Comparison of ENCODE assay signal across 8 cellular contexts in genomic region chr15:90413411-90414379, GRCh38. TPM values are rescaled to one million over a fixed set of nuclear protein-coding genes. Genes with fewer than 3 reads are reported as not detected.
A peak's percentile ranks its signal among the peaks of the same experiment; 100 is the strongest.
DNase-seq lines count a peak whose midpoint lies in the region; ATAC-seq and TF ChIP-seq lines count a peak whose summit lies in the region.

No MANE protein-coding gene starts in this region.

- peaks cover 8% of the 10 kb centered on the region in 2 donors for H3K9me3 Mint-ChIP-seq in activated T-cell treated with anti-CD3 and anti-CD28 coated beads, Interleukin-2, amount 50 U/mL, for 72 hours
- H3K9me3 Mint-ChIP-seq in type B pancreatic cell: peaks cover 8% of the 10 kb centered on the region

- ATAC-seq in activated T-cell treated with anti-CD3 and anti-CD28 coated beads, Interleukin-2, amount 50 U/mL, for 72 hours (replicated peaks in 1 of 2): no peak
- no peak for ATAC-seq in HG02642 (IDR thresholded peaks at IDR 0.05; ENCODE audit: poor library complexity, unreplicated experiment)

- peaks cover 18 to 33% of the 10 kb centered on the region in 2 donors for H3K36me3 Mint-ChIP-seq in activated T-cell treated with anti-CD3 and anti-CD28 coated beads, Interleukin-2, amount 50 U/mL, for 72 hours (ENCODE audit: insufficient read depth in 2 of 2)
- peaks cover 21% of the 10 kb centered on the region for H3K36me3 Mint-ChIP-seq in type B pancreatic cell

- TF ChIP-seq POLR2A in adrenal gland (IDR thresholded peaks at IDR 0.05): no peak

- H3K4me3 Mint-ChIP-seq in activated T-cell treated with anti-CD3 and anti-CD28 coated beads, Interleukin-2, amount 50 U/mL, for 72 hours: peak overlapping the region; percentile 49 to 70
- peak overlapping the region; percentile 81 for H3K4me3 Mint-ChIP-seq in type B pancreatic cell

- H3K36me3 ChIP-seq in adrenal gland (replicated peaks in 1 of 2) (no peaks in the 10 kb centered on the region), iPS-20b (ENCODE audit: insufficient read depth, low read depth, low read length) (no peaks in the 10 kb centered on the region)

- peak overlapping the region; percentile 78 for H3K27ac Mint-ChIP-seq in activated T-cell treated with anti-CD3 and anti-CD28 coated beads, Interleukin-2, amount 50 U/mL, for 72 hours
- H3K27ac Mint-ChIP-seq in type B pancreatic cell: peak overlapping the region; percentile 99

- DNase-seq in activated T-cell treated with anti-CD3 and anti-CD28 coated beads, Interleukin-2, amount 50 U/mL, for 72 hours: no peak
- no peak for DNase-seq in activated T-cell treated with anti-CD3 and anti-CD28 coated beads, Interleukin-2, amount 50 U/mL, for 1 hour
- peak in 4 of 7 donors; percentile 39 to 51 (median 46) for DNase-seq in adrenal gland
- DNase-seq in type B pancreatic cell (ENCODE audit: extremely low spot score, unreplicated experiment): no peak
- DNase-seq in DMS53 treated with DMSO at 0.1 percent for 48 hours (lab: John Stamatoyannopoulos, UW; ENCODE audit: unreplicated experiment): no peak
- DNase-seq in amniotic stem cell (lab: John Stamatoyannopoulos, UW): no peak

- no peak overlapping the region for H3K4me3 ChIP-seq in adrenal gland
- peak overlapping the region; percentile 38; the same call in 1 of the 2 replicates for H3K4me3 ChIP-seq in iPS-20b (ENCODE audit: low read length)

- no peaks in the 10 kb centered on the region for H3K27me3 ChIP-seq in adrenal gland
- H3K27me3 ChIP-seq in iPS-20b (ENCODE audit: insufficient read depth, low read length): no peaks in the 10 kb centered on the region

- H3K9me3 ChIP-seq in adrenal gland (replicated peaks in 1 of 3) (no peaks in the 10 kb centered on the region), iPS-20b (ENCODE audit: insufficient read depth, low read depth, low read length) (no peaks in the 10 kb centered on the region)

- H3K4me1 Mint-ChIP-seq in activated T-cell treated with anti-CD3 and anti-CD28 coated beads, Interleukin-2, amount 50 U/mL, for 72 hours (ENCODE audit: low read depth): peaks cover 82% of the 10 kb centered on the region
- peaks cover 15% of the 10 kb centered on the region for H3K4me1 Mint-ChIP-seq in type B pancreatic cell (ENCODE audit: unreplicated experiment)

- H3K27me3 Mint-ChIP-seq in activated T-cell treated with anti-CD3 and anti-CD28 coated beads, Interleukin-2, amount 50 U/mL, for 72 hours (ENCODE audit: low read depth): no peaks in the 10 kb centered on the region
- no peaks in the 10 kb centered on the region for H3K27me3 Mint-ChIP-seq in type B pancreatic cell

- peak overlapping the region; percentile 35; the same call in 1 of the 2 replicates for H3K9ac ChIP-seq in iPS-20b (ENCODE audit: low read depth, low read length)

- H3K27ac ChIP-seq in adrenal gland (peak overlapping the region in 2 of 5 donors; percentile 60 to 66), iPS-20b (ENCODE audit: low read length) (no peak overlapping the region)

- TF ChIP-seq CTCF in adrenal gland (IDR thresholded peaks at IDR 0.05) (no peak), type B pancreatic cell (conservative IDR thresholded peaks at IDR 0.05) (no peak)

- peaks cover 10 to 49% of the 10 kb centered on the region in 2 donors for H3K4me1 ChIP-seq in adrenal gland (replicated peaks in 1 of 2)
- peaks cover 40% of the 10 kb centered on the region for H3K4me1 ChIP-seq in iPS-20b (ENCODE audit: insufficient read depth, low read length)

- intact Hi-C loops in adrenal gland (cut with DNase I): no loop called here

- 54 to 63% (median 56%) methylated on average over 10 of the region's 10 CpGs for WGBS in adrenal gland, 4 donors

RNA-seq across cellular contexts. Expression of gene IQGAP1, which starts 25.7 kb away (rescaled TPM):
- 100 to 1,000 TPM; 177 to 184 TPM for total RNA-seq in activated T-cell treated with anti-CD3 and anti-CD28 coated beads, Interleukin-2, amount 50 U/mL, for 72 hours
- 100 to 1,000 TPM; 122 to 261 (median 162) TPM for total RNA-seq in adrenal gland
- 100 to 1,000 TPM in 1 of 3 donors, 10 to 100 TPM in 2; 34.3 to 195 (median 57.7) TPM for polyA plus RNA-seq in adrenal gland
- total RNA-seq in type B pancreatic cell (ENCODE audit: low replicate concordance): 80.4 and 131 TPM in 2 replicates

Comparison
In these comparisons a context has a peak if more than half of its experiments do, and no peak if none do; other contexts are left out.
1. DNase-seq: peak in adrenal gland (4 of 7); none in activated T-cell treated with anti-CD3 and anti-CD28 coated beads, Interleukin-2, amount 50 U/mL, for 72 hours (0 of 2), activated T-cell treated with anti-CD3 and anti-CD28 coated beads, Interleukin-2, amount 50 U/mL, for 1 hour (single experiment), type B pancreatic cell (single experiment), DMS53 treated with DMSO at 0.1 percent for 48 hours (single experiment) and amniotic stem cell (single experiment).